8 cellular contexts compared by ENCODE assay signal in genomic region chr1:243946946-243947345, GRCh38.
DNase-seq lines count a peak whose midpoint lies in the region; ATAC-seq lines count a peak whose summit lies in the region.

No MANE protein-coding gene starts in this region.

- no peaks in the 10 kb centered on the region for H3K36me3 Mint-ChIP-seq in activated naive CD4-positive, alpha-beta T cell treated with anti-CD3 and anti-CD28 coated beads, Interleukin-2, amount 50 U/mL, for 72 hours

- peak; percentile 38 to 47 for ATAC-seq in activated CD4-positive, CD25-positive, alpha-beta regulatory T cell treated with anti-CD3 and anti-CD28 coated beads, Interleukin-2, amount 50 U/mL, for 24 hours
- ATAC-seq in activated naive CD4-positive, alpha-beta T cell treated with anti-CD3 and anti-CD28 coated beads, Interleukin-2, amount 50 U/mL, for 72 hours = peak; percentile 59 to 77
- ATAC-seq in HG03520 (IDR thresholded peaks at IDR 0.05; ENCODE audit: unreplicated experiment) = no peak

- no peaks in the 10 kb centered on the region for H3K9me3 Mint-ChIP-seq in activated naive CD4-positive, alpha-beta T cell treated with anti-CD3 and anti-CD28 coated beads, Interleukin-2, amount 50 U/mL, for 72 hours

- no peak overlapping the region for H3K27ac Mint-ChIP-seq in activated naive CD4-positive, alpha-beta T cell treated with anti-CD3 and anti-CD28 coated beads, Interleukin-2, amount 50 U/mL, for 72 hours

- DNase-seq in activated CD4-positive, CD25-positive, alpha-beta regulatory T cell treated with anti-CD3 and anti-CD28 coated beads, Interleukin-2, amount 50 U/mL, for 72 hours = no peak
- DNase-seq in NOMO-1 treated with dmso at 0.1 percent for 144 hours (lab: John Stamatoyannopoulos, UW; ENCODE audit: unreplicated experiment) (peak; percentile 19), midbrain (lab: John Stamatoyannopoulos, UW) (peak; percentile 14), GOT3 (lab: John Stamatoyannopoulos, UW) (no peak), retina (no peak)
- DNase-seq in activated naive CD4-positive, alpha-beta T cell treated with anti-CD3 and anti-CD28 coated beads, Interleukin-2, amount 50 U/mL, for 72 hours (ENCODE audit: low spot score in 2 of 2) = peak in 1 of 2 donors; percentile 20

Comparison
In these comparisons a context has a peak if more than half of its experiments do, and no peak if none do; other contexts are left out.
1. DNase-seq: peak in NOMO-1 treated with dmso at 0.1 percent for 144 hours (single experiment) and midbrain (single experiment); none in activated CD4-positive, CD25-positive, alpha-beta regulatory T cell treated with anti-CD3 and anti-CD28 coated beads, Interleukin-2, amount 50 U/mL, for 72 hours (single experiment), GOT3 (single experiment) and retina (single experiment).